Comparison of ENCODE assay signal across 1 cellular context in genomic region chr10:102593074-102593803, GRCh38.
TF ChIP-seq lines count a peak whose summit lies in the region.

No MANE protein-coding gene starts in this region.

TF ChIP-seq in WTC11, 78 proteins besides CTCF, POLR2A, EP300 and RAD21 (continued from another document):
- TF ChIP-seq ZNF532 (CRISPR knock-in tag; IDR thresholded peaks at IDR 0.05; ENCODE audit: borderline replicate concordance) (no peak), SMAD4 (CRISPR knock-in tag; IDR thresholded peaks at IDR 0.05) (no peak), AFF4 (CRISPR knock-in tag; IDR thresholded peaks at IDR 0.05; ENCODE audit: borderline replicate concordance) (no peak), TCF7 (CRISPR knock-in tag; IDR thresholded peaks at IDR 0.05; ENCODE audit: low read depth) (no peak), ZNF671 (CRISPR knock-in tag; IDR thresholded peaks at IDR 0.05) (no peak)
